ENCODE assay signal across 28 cellular contexts in the genomic region with DNA sequence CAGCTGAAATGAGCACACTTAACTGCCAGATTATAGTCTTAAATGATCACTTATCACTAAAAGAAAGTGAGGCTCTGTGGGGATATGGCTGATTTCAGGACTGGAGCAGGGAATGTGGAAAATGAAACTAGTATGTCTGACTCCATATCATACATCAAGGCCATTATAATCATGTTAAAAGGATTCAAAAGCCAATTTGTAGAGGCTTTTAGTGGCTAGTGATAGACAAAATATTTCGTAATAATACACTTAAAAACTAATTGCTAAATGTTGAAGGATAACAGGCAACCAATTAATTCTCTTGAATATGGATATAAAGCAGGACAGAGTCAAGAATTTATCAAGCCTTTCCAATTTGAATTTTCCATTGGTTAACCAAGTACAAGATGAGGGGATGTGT.
"Had no signal": no experiment of that assay in that cellular context is flagged by ENCODE, and none has a peak within 500 bp of the region (broad histone marks: within the 10 kb centered on the region; RNA-seq: fewer than 3 reads in every experiment).

No MANE protein-coding gene starts in this region.

- H3K27ac ChIP-seq: neural progenitor cell, ovary, parathyroid adenoma, psoas muscle, right lobe of liver, sigmoid colon, spleen, suprapubic skin, testis, tibial artery, transverse colon, upper lobe of right lung, uterus had no signal

- H3K9ac ChIP-seq: neural progenitor cell, parathyroid adenoma had no signal

- H3K4me3 ChIP-seq: neural progenitor cell, ovary, psoas muscle, right lobe of liver, sigmoid colon, spleen, suprapubic skin, testis, tibial artery, transverse colon, upper lobe of right lung, uterus had no signal

- H3K4me1 ChIP-seq: neural progenitor cell, parathyroid adenoma, psoas muscle, right lobe of liver, sigmoid colon, spleen, suprapubic skin, testis, tibial artery, transverse colon, upper lobe of right lung, uterus had no signal

- H2AFZ ChIP-seq: neural progenitor cell, parathyroid adenoma had no signal

- H3K4me2 ChIP-seq: neural progenitor cell had no signal

- DNase-seq: natural killer cell; occipital lobe; ovary; posterior cingulate gyrus; psoas muscle; right cardiac atrium; right lobe of liver; sigmoid colon; small intestine; spleen; stimulated activated CD4-positive, alpha-beta T cell treated with anti-CD3 and anti-CD28 coated beads, Interleukin-12 subunit alpha, Interleukin-12 subunit beta, amount 100 ng/mL, for 4 hours; stimulated activated CD4-positive, alpha-beta T cell treated with anti-CD3 and anti-CD28 coated beads, Interleukin-1b, Interleukin-23, amount 100 ng/mL, for 48 hours; stimulated activated CD4-positive, alpha-beta T cell treated with anti-CD3 and anti-CD28 coated beads, Interleukin-4, amount 100 ng/mL, for 1 hour; stimulated activated CD4-positive, alpha-beta T cell treated with anti-CD3 and anti-CD28 coated beads, Interleukin-4, amount 100 ng/mL, for 4 hours; stimulated activated CD8-positive, alpha-beta memory T cell treated with anti-CD3 and anti-CD28 coated beads, Interleukin-4, amount 100 ng/mL, for 48 hours; stimulated activated naive CD4-positive, alpha-beta T cell; stimulated activated naive CD8-positive, alpha-beta T cell treated with anti-CD3 and anti-CD28 coated beads, Interleukin-15, amount 100 ng/mL, for 72 hours; stimulated activated naive CD8-positive, alpha-beta T cell treated with anti-CD3 and anti-CD28 coated beads, Interleukin-15, Interleukin-2, amounts not matched to agents 100 U/mL and 50 U/mL, for 24 hours; substantia nigra; testis; tibial artery; transverse colon; upper lobe of right lung; uterus had no signal

- H3K9me3 ChIP-seq: ovary, psoas muscle, right lobe of liver, sigmoid colon, testis, tibial artery, transverse colon, uterus had no signal

- H3K79me2 ChIP-seq: parathyroid adenoma had no signal

- H3K27me3 ChIP-seq: neural progenitor cell, ovary, right lobe of liver, sigmoid colon, spleen, suprapubic skin, testis, tibial artery, transverse colon, upper lobe of right lung, uterus had no signal

- H3K36me3 ChIP-seq: neural progenitor cell, ovary, right lobe of liver, sigmoid colon, spleen, suprapubic skin, tibial artery, transverse colon, upper lobe of right lung, uterus had no signal

- ATAC-seq: natural killer cell; psoas muscle; right cardiac atrium; right lobe of liver; stimulated activated memory B cell treated with anti-CD40 and anti-IgM and Interleukin-4, amounts not matched to agents 10 μg/mL and 1 μg/mL and 100 μg/mL, for 72 hours; stimulated activated naive CD8-positive, alpha-beta T cell treated with anti-CD3 and anti-CD28 coated beads, Interleukin-15, amount 100 ng/mL, for 72 hours; stimulated activated naive CD8-positive, alpha-beta T cell treated with anti-CD3 and anti-CD28 coated beads, Interleukin-15, Interleukin-2, amounts not matched to agents 100 U/mL and 50 U/mL, for 24 hours; upper lobe of right lung had no signal
